ENCODE assay signal across 21 cellular contexts in the genomic region with DNA sequence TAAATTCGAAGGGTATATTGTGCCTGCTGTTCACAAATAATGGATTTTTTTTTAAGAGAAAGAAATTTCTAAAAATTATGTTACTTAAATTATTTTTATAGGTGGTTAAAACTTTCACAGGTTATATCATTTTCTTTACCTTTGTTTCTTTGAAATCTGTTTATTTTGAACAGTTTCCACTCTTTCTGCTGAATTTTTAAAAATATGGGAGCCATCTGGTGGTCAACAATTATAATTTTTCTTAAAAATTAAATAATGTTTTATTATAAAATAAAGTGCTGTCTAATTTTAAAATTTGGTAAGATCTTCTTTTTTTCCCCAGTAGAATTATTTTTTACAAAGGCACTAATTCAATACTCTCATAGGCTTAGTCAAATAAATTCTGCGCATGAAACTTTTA.
DNase-seq lines count a peak whose midpoint lies in the region; ATAC-seq and TF ChIP-seq lines count a peak whose summit lies in the region.
"Had no signal": no experiment of that assay in that cellular context is flagged by ENCODE, and none has a peak within 500 bp of the region (broad histone marks: within the 10 kb centered on the region; RNA-seq: fewer than 3 reads in every experiment).

No MANE protein-coding gene starts in this region.

- WGBS in smooth muscle cell (ENCODE audit: low lambda C conversion rate), result 94% methylated on average over 2 of the region's 2 CpGs

- no peaks in the 10 kb centered on the region for H3K27me3 Mint-ChIP-seq in activated T-helper 1 cell treated with anti-CD3 and anti-CD28 coated beads, Interleukin-12 subunit alpha, Interleukin-12 subunit beta, Interleukin-2, Interleukin-4 antibody, amounts not matched to agents 30 ng/mL and 10 ng/mL and 1 ng/mL, durations not matched to agents 14 hours and 24 hours and 36 hours (ENCODE audit: insufficient read depth)
- H3K27me3 Mint-ChIP-seq in activated T-cell treated with anti-CD3 and anti-CD28 coated beads, Interleukin-2, amount 50 U/mL, for 72 hours (ENCODE audit: low read depth), result no peaks in the 10 kb centered on the region
- H3K27me3 Mint-ChIP-seq: activated naive CD8-positive, alpha-beta T cell had no signal

- H3K4me2 ChIP-seq in SU-DHL-6 (ENCODE audit: low read depth, low read length, poor library complexity, severe bottlenecking), result no peak overlapping the region
- H3K4me2 ChIP-seq in smooth muscle cell, result no peak overlapping the region
- H3K4me2 ChIP-seq: GM23338 had no signal

- peak; percentile 6 for DNase-seq in HT-29 (ENCODE audit: low spot score)
- peak; percentile 19 for DNase-seq in fibroblast of the aortic adventitia (ENCODE audit: low read depth)
- DNase-seq in smooth muscle cell (lab: John Stamatoyannopoulos, UW; ENCODE audit: unreplicated experiment), result no peak
- DNase-seq in activated T-helper 1 cell treated with anti-CD3 and anti-CD28 coated beads, Interleukin-12 subunit alpha, Interleukin-12 subunit beta, Interleukin-2, Interleukin-4 antibody, amounts not matched to agents 30 ng/mL and 10 ng/mL and 1 ng/mL, durations not matched to agents 14 hours and 24 hours and 36 hours (ENCODE audit: low spot score), result no peak
- DNase-seq in activated T-cell treated with anti-CD3 and anti-CD28 coated beads, Interleukin-2, amount 50 U/mL, for 72 hours, result no peak
- DNase-seq: activated CD4-positive, CD25-positive, alpha-beta regulatory T cell; activated CD8-positive, alpha-beta T cell treated with anti-CD3 and anti-CD28 coated beads, Interleukin-2, amount 10 ng/mL, durations not matched to agents 7 days and 5 days; activated T-cell treated with anti-CD3 and anti-CD28 coated beads, Interleukin-2, amount 50 U/mL, for 1 hour; islet precursor cell; lower lobe of right lung; NCI-H2227 treated with DMSO at 0.1 percent for 48 hours; NCI-H82; nucleus accumbens; stimulated activated CD4-positive, alpha-beta T cell treated with anti-CD3 and anti-CD28 coated beads, Interleukin-15, amount 100 ng/mL, for 24 hours; T-helper 9 cell had no signal

- H2AFZ ChIP-seq in SU-DHL-6 (ENCODE audit: low read depth, low read length, severe bottlenecking) (peak overlapping the region; percentile 73), smooth muscle cell (ENCODE audit: low read depth) (no peak overlapping the region)
- H2AFZ ChIP-seq: GM23338 had no signal

- intact Hi-C loops in activated T-helper 1 cell treated with anti-CD3 and anti-CD28 coated beads, Interleukin-12 subunit alpha, Interleukin-12 subunit beta, Interleukin-2, Interleukin-4 antibody, amounts not matched to agents 30 ng/mL and 10 ng/mL and 1 ng/mL, durations not matched to agents 14 hours and 24 hours and 36 hours (cut with micrococcal nuclease), result no loop called here

- H3K9me2 ChIP-seq in SU-DHL-6 (replicated peaks; ENCODE audit: insufficient read depth, low read length), result no peaks in the 10 kb centered on the region

- H3K9me3 ChIP-seq in SU-DHL-6 (ENCODE audit: insufficient read depth, low read length) (no peaks in the 10 kb centered on the region; the same call in 1 of the 2 replicates), smooth muscle cell (replicated peaks; ENCODE audit: low read depth) (no peaks in the 10 kb centered on the region)
- H3K9me3 ChIP-seq: lower lobe of right lung, right atrium auricular region had no signal

- no peaks in the 10 kb centered on the region for H3K36me3 Mint-ChIP-seq in activated T-helper 1 cell treated with anti-CD3 and anti-CD28 coated beads, Interleukin-12 subunit alpha, Interleukin-12 subunit beta, Interleukin-2, Interleukin-4 antibody, amounts not matched to agents 30 ng/mL and 10 ng/mL and 1 ng/mL, durations not matched to agents 14 hours and 24 hours and 36 hours (ENCODE audit: low read depth)
- no peaks in the 10 kb centered on the region for H3K36me3 Mint-ChIP-seq in activated T-cell treated with anti-CD3 and anti-CD28 coated beads, Interleukin-2, amount 50 U/mL, for 72 hours (ENCODE audit: insufficient read depth in 2 of 2)
- H3K36me3 Mint-ChIP-seq: activated naive CD8-positive, alpha-beta T cell had no signal

- H3K27ac ChIP-seq in SU-DHL-6 (ENCODE audit: low read depth, low read length) (no peak overlapping the region), smooth muscle cell (ENCODE audit: low read depth) (no peak overlapping the region)
- H3K27ac ChIP-seq: lower lobe of right lung, right atrium auricular region had no signal

- no peaks in the 10 kb centered on the region for H3F3A ChIP-seq in SU-DHL-6 (ENCODE audit: insufficient read depth)
- H3F3A ChIP-seq in smooth muscle cell (ENCODE audit: low read depth), result no peaks in the 10 kb centered on the region

- H3K9ac ChIP-seq in SU-DHL-6 (ENCODE audit: low read length) (no peak overlapping the region), smooth muscle cell (ENCODE audit: low read depth) (no peak overlapping the region)

- no peak for ATAC-seq in GM19023 (IDR thresholded peaks at IDR 0.05; ENCODE audit: unreplicated experiment)
- no peak for ATAC-seq in activated T-cell treated with anti-CD3 and anti-CD28 coated beads, Interleukin-2, amount 50 U/mL, for 72 hours (replicated peaks in 1 of 2)
- ATAC-seq: activated CD8-positive, alpha-beta T cell treated with anti-CD3 and anti-CD28 coated beads, Interleukin-2, amount 10 ng/mL, durations not matched to agents 7 days and 5 days; GM23338; K562; lower lobe of right lung had no signal

- no peaks in the 10 kb centered on the region for H3K4me1 ChIP-seq in smooth muscle cell (ENCODE audit: low read depth)
- H3K4me1 ChIP-seq: lower lobe of right lung, right atrium auricular region had no signal

- H3K4me1 Mint-ChIP-seq in activated T-helper 1 cell treated with anti-CD3 and anti-CD28 coated beads, Interleukin-12 subunit alpha, Interleukin-12 subunit beta, Interleukin-2, Interleukin-4 antibody, amounts not matched to agents 30 ng/mL and 10 ng/mL and 1 ng/mL, durations not matched to agents 14 hours and 24 hours and 36 hours (ENCODE audit: low read depth), result no peaks in the 10 kb centered on the region
- no peaks in the 10 kb centered on the region for H3K4me1 Mint-ChIP-seq in activated T-cell treated with anti-CD3 and anti-CD28 coated beads, Interleukin-2, amount 50 U/mL, for 72 hours (ENCODE audit: low read depth)
- H3K4me1 Mint-ChIP-seq: GM23338 had no signal

- H4K20me1 ChIP-seq in SU-DHL-6 (ENCODE audit: low read depth, low read length), result no peaks in the 10 kb centered on the region
- H4K20me1 ChIP-seq in smooth muscle cell (ENCODE audit: low read depth), result no peaks in the 10 kb centered on the region

- no peaks in the 10 kb centered on the region for H3K27me3 ChIP-seq in SU-DHL-6 (ENCODE audit: low read length)
- no peaks in the 10 kb centered on the region for H3K27me3 ChIP-seq in smooth muscle cell (ENCODE audit: low read depth)
- H3K27me3 ChIP-seq: right atrium auricular region had no signal

- H3K9me3 Mint-ChIP-seq in activated T-helper 1 cell treated with anti-CD3 and anti-CD28 coated beads, Interleukin-12 subunit alpha, Interleukin-12 subunit beta, Interleukin-2, Interleukin-4 antibody, amounts not matched to agents 30 ng/mL and 10 ng/mL and 1 ng/mL, durations not matched to agents 14 hours and 24 hours and 36 hours, result peaks cover 3% of the 10 kb centered on the region
- H3K9me3 Mint-ChIP-seq in activated T-cell treated with anti-CD3 and anti-CD28 coated beads, Interleukin-2, amount 50 U/mL, for 72 hours, result peaks cover 2 to 3% of the 10 kb centered on the region in 2 donors

- H3K36me3 ChIP-seq in SU-DHL-6 (ENCODE audit: low read length) (no peaks in the 10 kb centered on the region), smooth muscle cell (ENCODE audit: low read depth) (no peaks in the 10 kb centered on the region)
- H3K36me3 ChIP-seq: lower lobe of right lung, right atrium auricular region had no signal

- no peak overlapping the region for H3K4me3 Mint-ChIP-seq in activated T-helper 1 cell treated with anti-CD3 and anti-CD28 coated beads, Interleukin-12 subunit alpha, Interleukin-12 subunit beta, Interleukin-2, Interleukin-4 antibody, amounts not matched to agents 30 ng/mL and 10 ng/mL and 1 ng/mL, durations not matched to agents 14 hours and 24 hours and 36 hours
- H3K4me3 Mint-ChIP-seq in activated T-cell treated with anti-CD3 and anti-CD28 coated beads, Interleukin-2, amount 50 U/mL, for 72 hours, result no peak overlapping the region
- H3K4me3 Mint-ChIP-seq: activated CD8-positive, alpha-beta T cell treated with anti-CD3 and anti-CD28 coated beads, Interleukin-2, amount 10 ng/mL, durations not matched to agents 7 days and 5 days; activated naive CD8-positive, alpha-beta T cell; GM23338 had no signal

- TF ChIP-seq CTCF in SU-DHL-6 (IDR thresholded peaks at IDR 0.05; ENCODE audit: insufficient read depth, low read length, poor library complexity, severe bottlenecking) (peak; percentile 15), fibroblast of the aortic adventitia (IDR thresholded peaks at IDR 0.05; ENCODE audit: insufficient read depth, low read length) (peak; percentile 24), smooth muscle cell (IDR thresholded peaks at IDR 0.05; ENCODE audit: borderline replicate concordance, insufficient read depth, poor library complexity, severe bottlenecking) (peak; percentile 25)

- no peak overlapping the region for H3K4me3 ChIP-seq in SU-DHL-6 (ENCODE audit: insufficient read depth, low read length, poor library complexity, severe bottlenecking)
- H3K4me3 ChIP-seq in fibroblast of the aortic adventitia (ENCODE audit: low read depth, low read length), result no peak overlapping the region
- no peak overlapping the region for H3K4me3 ChIP-seq in smooth muscle cell
- H3K4me3 ChIP-seq: GM23338, K562, lower lobe of right lung, right atrium auricular region had no signal

- H3K79me2 ChIP-seq in SU-DHL-6 (ENCODE audit: insufficient read depth, low read length) (no peaks in the 10 kb centered on the region), smooth muscle cell (ENCODE audit: low read depth) (no peaks in the 10 kb centered on the region)

- no peak overlapping the region for H3K27ac Mint-ChIP-seq in activated T-helper 1 cell treated with anti-CD3 and anti-CD28 coated beads, Interleukin-12 subunit alpha, Interleukin-12 subunit beta, Interleukin-2, Interleukin-4 antibody, amounts not matched to agents 30 ng/mL and 10 ng/mL and 1 ng/mL, durations not matched to agents 14 hours and 24 hours and 36 hours
- no peak overlapping the region for H3K27ac Mint-ChIP-seq in activated T-cell treated with anti-CD3 and anti-CD28 coated beads, Interleukin-2, amount 50 U/mL, for 72 hours
- H3K27ac Mint-ChIP-seq: activated CD8-positive, alpha-beta T cell treated with anti-CD3 and anti-CD28 coated beads, Interleukin-2, amount 10 ng/mL, durations not matched to agents 7 days and 5 days; activated naive CD8-positive, alpha-beta T cell; GM23338 had no signal

Comparison
In these comparisons a context has a peak if more than half of its experiments do, and no peak if none do; other contexts are left out.
1. DNase-seq: peak in HT-29 (single experiment) and fibroblast of the aortic adventitia (single experiment); none in smooth muscle cell (single experiment), activated T-helper 1 cell treated with anti-CD3 and anti-CD28 coated beads, Interleukin-12 subunit alpha, Interleukin-12 subunit beta, Interleukin-2, Interleukin-4 antibody, amounts not matched to agents 30 ng/mL and 10 ng/mL and 1 ng/mL, durations not matched to agents 14 hours and 24 hours and 36 hours (single experiment) and activated T-cell treated with anti-CD3 and anti-CD28 coated beads, Interleukin-2, amount 50 U/mL, for 72 hours (0 of 2).
2. Peak in every context shown above with its lines, with median percentiles within 50 percentile points of each other: CTCF ChIP-seq.